In genomic region chr19:47226426-47227346, GRCh38 we compare ENCODE assay signal across 1 cellular context.
TF ChIP-seq lines count a peak whose summit lies in the region.

No MANE protein-coding gene starts in this region.

TF ChIP-seq in K562, 482 proteins besides CTCF, POLR2A, EP300 and RAD21 (continued from another document and continues in another):
- peak; percentile 82 for TF ChIP-seq CREB3 (tag; conservative IDR thresholded peaks at IDR 0.05; ENCODE audit: low read depth)
- TF ChIP-seq STAT5A (IDR thresholded peaks at IDR 0.05; ENCODE audit: borderline replicate concordance, low read length), result peak; percentile 62; the same call in 1 of the 2 replicates
- TF ChIP-seq TRIM24 (IDR thresholded peaks at IDR 0.05), result no peak; a peak in 1 of 4 replicates
- TF ChIP-seq ETV5 (CRISPR knock-in tag; IDR thresholded peaks at IDR 0.05; ENCODE audit: low read depth), result peak; percentile 99
- TF ChIP-seq IRF9 (tag; IDR thresholded peaks at IDR 0.05), result peak; percentile 15; the same call in 1 of the 2 replicates
- TF ChIP-seq HDAC2 (IDR thresholded peaks at IDR 0.05), result peak; percentile 32; the same call in 1 of the 2 replicates
- 0 out of 2 replicates have a peak, but pooled peaks have one; percentile 89 for TF ChIP-seq ZNF830 (CRISPR knock-in tag; IDR thresholded peaks at IDR 0.05)
- TF ChIP-seq POLR2AphosphoS5 (IDR thresholded peaks at IDR 0.05; ENCODE audit: control insufficient read depth, insufficient read depth, low read depth, low read length), result peak; percentile 77
- peak in 1 of 2 experiments; percentile 42; a peak in 1 of 4 replicates for TF ChIP-seq TBL1XR1 (IDR thresholded peaks at IDR 0.05; ENCODE audit: low read length in 2 of 2)
- no peak for TF ChIP-seq HDAC8 (tag; IDR thresholded peaks at IDR 0.05)
- no peak; the same call in 1 of the 2 replicates for TF ChIP-seq HLTF (IDR thresholded peaks at IDR 0.05)
- TF ChIP-seq DNMT1 (IDR thresholded peaks at IDR 0.05), result no peak
- 0 out of 2 replicates have a peak, but pooled peaks have one; percentile 33 for TF ChIP-seq RAD51 (IDR thresholded peaks at IDR 0.05; ENCODE audit: borderline replicate concordance, low read depth)
- TF ChIP-seq RBFOX2 (IDR thresholded peaks at IDR 0.05; ENCODE audit: low read depth, low read length), result peak; percentile 97
- 0 out of 2 replicates have a peak, but pooled peaks have one; percentile 9 for TF ChIP-seq HINFP (tag; conservative IDR thresholded peaks at IDR 0.05; ENCODE audit: low read depth)
- no peak for TF ChIP-seq BMI1 (IDR thresholded peaks at IDR 0.05; ENCODE audit: low read length)
- peak; percentile 90 for TF ChIP-seq SREBF1 (IDR thresholded peaks at IDR 0.05; ENCODE audit: borderline replicate concordance, low read depth, low read length)
- TF ChIP-seq NKRF (IDR thresholded peaks at IDR 0.05; ENCODE audit: borderline replicate concordance), result no peak
- TF ChIP-seq WHSC1 (IDR thresholded peaks at IDR 0.05; ENCODE audit: low read length), result no peak
- peak; percentile 85 for TF ChIP-seq HBP1 (CRISPR knock-in tag; IDR thresholded peaks at IDR 0.05)
- no peak for TF ChIP-seq RFX7 (CRISPR knock-in tag; IDR thresholded peaks at IDR 0.05)
- TF ChIP-seq HNRNPL (IDR thresholded peaks at IDR 0.05; ENCODE audit: low read depth, low read length), result peak; percentile 48; the same call in 1 of the 2 replicates
- no peak for TF ChIP-seq E4F1 (CRISPR knock-in tag; IDR thresholded peaks at IDR 0.05; ENCODE audit: borderline replicate concordance)
- TF ChIP-seq ZNF695 (CRISPR knock-in tag; IDR thresholded peaks at IDR 0.05), result no peak
- peak; percentile 18; the same call in 1 of the 2 replicates for TF ChIP-seq SAFB (IDR thresholded peaks at IDR 0.05; ENCODE audit: borderline replicate concordance, low read depth, low read length)
- 0 out of 2 replicates have a peak, but pooled peaks have one; percentile 7 for TF ChIP-seq HMBOX1 (IDR thresholded peaks at IDR 0.05)
- no peak for TF ChIP-seq TARDBP (IDR thresholded peaks at IDR 0.05)
- TF ChIP-seq HES1 (IDR thresholded peaks at IDR 0.05; ENCODE audit: low read depth), result no peak
- TF ChIP-seq ELK1 (CRISPR knock-in tag; IDR thresholded peaks at IDR 0.05), result no peak
- no peak for TF ChIP-seq CEBPZ (IDR thresholded peaks at IDR 0.05; ENCODE audit: borderline replicate concordance, low read depth, low read length)
- no peak for TF ChIP-seq CREBBP (IDR thresholded peaks at IDR 0.05; ENCODE audit: low read depth, low read length)
- no peak for TF ChIP-seq ZNF347 (CRISPR knock-in tag; IDR thresholded peaks at IDR 0.05; ENCODE audit: low read depth)
- peak; percentile 75 for TF ChIP-seq GABPA (tag; conservative IDR thresholded peaks at IDR 0.05; ENCODE audit: low read depth)
- no peak for TF ChIP-seq ZNF561 (CRISPR knock-in tag; conservative IDR thresholded peaks at IDR 0.05)
- peak; percentile 93 for TF ChIP-seq KDM5B (IDR thresholded peaks at IDR 0.05; ENCODE audit: insufficient replicate concordance, low read depth, low read length)
- TF ChIP-seq AFF1 (IDR thresholded peaks at IDR 0.05; ENCODE audit: low read depth in 1 of 2, partially characterized antibody in 2 of 2), result peak in 1 of 2 experiments; percentile 47
- TF ChIP-seq ZNF644 (tag; IDR thresholded peaks at IDR 0.05; ENCODE audit: low read depth), result peak; percentile 82
- peak; percentile 66; the same call in 1 of the 2 replicates for TF ChIP-seq ERF (CRISPR knock-in tag; IDR thresholded peaks at IDR 0.05)
- TF ChIP-seq CCAR2 (IDR thresholded peaks at IDR 0.05; ENCODE audit: low read depth, low read length), result no peak
- TF ChIP-seq POLR3A (IDR thresholded peaks at IDR 0.05; ENCODE audit: borderline replicate concordance, extremely low read depth, insufficient read depth, insufficient read length), result no peak
